ENCODE assay signal across 28 cellular contexts in genomic region chr1:162083273-162083672, GRCh38.
"Had no signal": no experiment of that assay in that cellular context is flagged by ENCODE, and none has a peak within 500 bp of the region (broad histone marks: within the 10 kb centered on the region; RNA-seq: fewer than 3 reads in every experiment).

No MANE protein-coding gene starts in this region.

- H3K9me3 ChIP-seq: colonic mucosa, esophagus muscularis mucosa, esophagus squamous epithelium, gastrocnemius medialis, gastroesophageal sphincter, heart left ventricle had no signal

- H3K4me1 ChIP-seq: colonic mucosa, esophagus squamous epithelium, foreskin keratinocyte, gastrocnemius medialis had no signal

- H3K9me3 Mint-ChIP-seq: dendritic cell treated with granulocyte-macrophage colony-stimulating factor and Interleukin-4, amounts not matched to agents 40 ng/mL and 50 ng/mL, for 4 days; effector memory CD8-positive, alpha-beta T cell had no signal

- H3K4me1 Mint-ChIP-seq: endodermal cell had no signal

- H3K27ac ChIP-seq: colonic mucosa, coronary artery, dorsolateral prefrontal cortex, epithelial cell of prostate, esophagus muscularis mucosa, esophagus squamous epithelium, foreskin keratinocyte, gastrocnemius medialis, gastroesophageal sphincter, heart left ventricle, heart right ventricle had no signal

- FAIRE-seq: colon, endometrium, frontal cortex had no signal

- H3K4me3 Mint-ChIP-seq: dendritic cell treated with granulocyte-macrophage colony-stimulating factor and Interleukin-4, amounts not matched to agents 40 ng/mL and 50 ng/mL, for 4 days; effector memory CD8-positive, alpha-beta T cell; endodermal cell had no signal

- DNase-seq: colonic mucosa; cortex of kidney; dermis blood vessel endothelial cell; dorsolateral prefrontal cortex; effector CD4-positive, alpha-beta T cell; effector CD8-positive, alpha-beta T cell; effector memory CD4-positive, alpha-beta T cell; effector memory CD8-positive, alpha-beta T cell; endodermal cell; erythroblast; esophagus squamous epithelium; foreskin fibroblast; foreskin keratinocyte; foreskin melanocyte; gastrocnemius medialis; glutamatergic neuron; head of caudate nucleus; heart left ventricle; heart right ventricle had no signal

- H3K27me3 ChIP-seq: colonic mucosa, dorsolateral prefrontal cortex, esophagus muscularis mucosa, esophagus squamous epithelium, foreskin keratinocyte, gastrocnemius medialis, gastroesophageal sphincter, heart left ventricle had no signal

- ATAC-seq: effector memory CD8-positive, alpha-beta T cell; esophagus mucosa; foreskin keratinocyte; gastrocnemius medialis; gastroesophageal sphincter; heart left ventricle; heart right ventricle had no signal

- H3K4me3 ChIP-seq: colonic mucosa, coronary artery, dorsolateral prefrontal cortex, esophagus muscularis mucosa, esophagus squamous epithelium, gastrocnemius medialis, gastroesophageal sphincter, heart left ventricle, heart right ventricle had no signal

- H3K27ac Mint-ChIP-seq: dendritic cell treated with granulocyte-macrophage colony-stimulating factor and Interleukin-4, amounts not matched to agents 40 ng/mL and 50 ng/mL, for 4 days; effector memory CD8-positive, alpha-beta T cell; endodermal cell had no signal

- H3K27me3 Mint-ChIP-seq: dendritic cell treated with granulocyte-macrophage colony-stimulating factor and Interleukin-4, amounts not matched to agents 40 ng/mL and 50 ng/mL, for 4 days had no signal

- H3K36me3 ChIP-seq: colonic mucosa, esophagus muscularis mucosa, esophagus squamous epithelium, gastrocnemius medialis, gastroesophageal sphincter, heart left ventricle, heart right ventricle had no signal
